Comparison of ENCODE assay signal across 17 cellular contexts in the genomic region with DNA sequence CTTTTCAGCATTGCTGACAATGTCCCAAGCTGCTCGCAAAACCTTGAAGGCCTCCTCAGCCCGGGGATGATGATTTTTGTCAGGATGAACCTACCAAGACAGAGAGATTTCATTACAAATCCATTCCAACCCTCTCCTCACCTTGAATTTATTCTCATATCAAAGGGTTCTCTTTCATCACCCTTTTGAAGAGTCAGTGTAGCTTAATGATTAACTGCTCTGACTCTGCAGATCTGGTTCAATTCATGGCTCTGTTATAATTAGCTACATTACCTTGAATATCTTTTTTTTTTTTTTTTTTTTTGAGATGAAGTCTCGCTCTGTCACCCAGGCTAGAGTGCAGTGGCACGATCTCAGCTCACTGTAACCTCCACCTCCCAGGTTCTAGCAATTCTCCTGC. TPM values are rescaled to one million over a fixed set of nuclear protein-coding genes. Genes with fewer than 3 reads are reported as not detected.
A peak's percentile ranks its signal among the peaks of the same experiment; 100 is the strongest.
DNase-seq lines count a peak whose midpoint lies in the region; ATAC-seq and TF ChIP-seq lines count a peak whose summit lies in the region.
"Had no signal": no experiment of that assay in that cellular context is flagged by ENCODE, and none has a peak within 500 bp of the region (broad histone marks: within the 10 kb centered on the region; RNA-seq: fewer than 3 reads in every experiment).

No MANE protein-coding gene starts in this region.

- peaks cover 6% of the 10 kb centered on the region; the same call in 1 of the 2 replicates for H4K20me1 ChIP-seq in OCI-LY7 (ENCODE audit: insufficient read depth, low read length)

- TF ChIP-seq CTCF in OCI-LY7 (conservative IDR thresholded peaks at IDR 0.05; ENCODE audit: low read length): no peak
- no peak for TF ChIP-seq CTCF in neural crest cell (conservative IDR thresholded peaks at IDR 0.05)

- no peaks in the 10 kb centered on the region for H3K9me2 ChIP-seq in OCI-LY7 (ENCODE audit: insufficient read depth, low read length)

- H3K4me3 Mint-ChIP-seq in activated CD4-positive, alpha-beta T cell treated with anti-CD3 and anti-CD28 coated beads, Interleukin-2, amount 10 ng/mL, durations not matched to agents 7 days and 5 days: no peak overlapping the region
- peak overlapping the region; percentile 3 for H3K4me3 Mint-ChIP-seq in neural crest cell
- H3K4me3 Mint-ChIP-seq: T-helper 2 cell treated with Interferon-gamma antibody and Interleukin-4, amounts not matched to agents 5 μg/mL and 100 μg/mL, for 36 hours had no signal

- H3K36me3 ChIP-seq in OCI-LY7 (ENCODE audit: insufficient read depth, low read length): peaks cover 84% of the 10 kb centered on the region
- H3K36me3 ChIP-seq in endocrine pancreas (ENCODE audit: control insufficient read depth, insufficient read depth, low read length): peaks cover 4% of the 10 kb centered on the region
- H3K36me3 ChIP-seq in H7 (replicated peaks; ENCODE audit: control insufficient read depth, insufficient read depth, low read length): peaks cover 32% of the 10 kb centered on the region
- H3K36me3 ChIP-seq: colonic mucosa had no signal

- H3K27me3 Mint-ChIP-seq in activated CD4-positive, alpha-beta T cell treated with anti-CD3 and anti-CD28 coated beads, Interleukin-2, amount 10 ng/mL, durations not matched to agents 7 days and 5 days: no peaks in the 10 kb centered on the region
- H3K27me3 Mint-ChIP-seq in neural crest cell (ENCODE audit: low read depth): no peaks in the 10 kb centered on the region

- H3K9me3 ChIP-seq in OCI-LY7 (ENCODE audit: low read length) (no peaks in the 10 kb centered on the region), endocrine pancreas (ENCODE audit: control insufficient read depth, low read length) (no peaks in the 10 kb centered on the region)
- H3K9me3 ChIP-seq: colonic mucosa had no signal

- no peak overlapping the region for H3K9ac ChIP-seq in endocrine pancreas (ENCODE audit: control insufficient read depth, insufficient read depth, low read length)

- H3K79me2 ChIP-seq in OCI-LY7 (ENCODE audit: insufficient read depth, low read depth, low read length): peaks cover 57% of the 10 kb centered on the region

- POLR2A ChIA-PET in activated CD4-positive, alpha-beta T cell treated with anti-CD3 and anti-CD28 coated beads, Interleukin-2, amount 10 ng/mL, durations not matched to agents 7 days and 5 days (lab: Charles Lee): no interaction called here
- POLR2A ChIA-PET in OCI-LY7 (lab: Charles Lee): interaction anchor here (0.6 to 1.3 kb wide), 5 partner anchors 76 to 1770 kb away, joined by 3 to 9 read pairs (median 4); a partner anchor contains a TSS

- no peak for ATAC-seq in GM21447 (IDR thresholded peaks at IDR 0.05; ENCODE audit: unreplicated experiment)
- ATAC-seq: HCT116, Panc1 had no signal

- no TSS peak for BruUV-seq in OCI-LY7 (replicated peaks; lab: Mats Ljungman, UMichigan)

- peaks cover 60% of the 10 kb centered on the region for H3K4me1 Mint-ChIP-seq in activated CD4-positive, alpha-beta T cell treated with anti-CD3 and anti-CD28 coated beads, Interleukin-2, amount 10 ng/mL, durations not matched to agents 7 days and 5 days
- peaks cover 42% of the 10 kb centered on the region for H3K4me1 Mint-ChIP-seq in neural crest cell

- H3K36me3 Mint-ChIP-seq in activated CD4-positive, alpha-beta T cell treated with anti-CD3 and anti-CD28 coated beads, Interleukin-2, amount 10 ng/mL, durations not matched to agents 7 days and 5 days (ENCODE audit: low read depth): peaks cover 55% of the 10 kb centered on the region
- peaks cover 16% of the 10 kb centered on the region for H3K36me3 Mint-ChIP-seq in neural crest cell (ENCODE audit: low read depth)

- H3K9me3 Mint-ChIP-seq in activated CD4-positive, alpha-beta T cell treated with anti-CD3 and anti-CD28 coated beads, Interleukin-2, amount 10 ng/mL, durations not matched to agents 7 days and 5 days: no peaks in the 10 kb centered on the region
- H3K9me3 Mint-ChIP-seq in neural crest cell: no peaks in the 10 kb centered on the region
- H3K9me3 Mint-ChIP-seq: T-helper 2 cell treated with Interferon-gamma antibody and Interleukin-4, amounts not matched to agents 5 μg/mL and 100 μg/mL, for 36 hours had no signal

- H3K4me1 ChIP-seq in OCI-LY7 (ENCODE audit: insufficient read depth, low read length, poor library complexity, severe bottlenecking) (peaks cover 47% of the 10 kb centered on the region), endocrine pancreas (ENCODE audit: control insufficient read depth, insufficient read depth, low read length) (peaks cover 9% of the 10 kb centered on the region)

- H3K27ac ChIP-seq in OCI-LY7 (ENCODE audit: low read depth, low read length, poor library complexity, severe bottlenecking): peak overlapping the region; percentile 12
- H3K27ac ChIP-seq: colonic mucosa, skin epidermis had no signal

- no peak overlapping the region for H2AFZ ChIP-seq in OCI-LY7 (ENCODE audit: low read length)

- H3K4me3 ChIP-seq in OCI-LY7 (ENCODE audit: low read depth, low read length, poor library complexity, severe bottlenecking) (no peak overlapping the region), endocrine pancreas (ENCODE audit: control insufficient read depth, insufficient read depth, low read length) (peak overlapping the region; percentile 10), H7 (ENCODE audit: insufficient read depth, low read depth, low read length) (no peak overlapping the region)
- H3K4me3 ChIP-seq: colonic mucosa, skin epidermis had no signal

- peak overlapping the region; percentile 71 for H3K27ac Mint-ChIP-seq in activated CD4-positive, alpha-beta T cell treated with anti-CD3 and anti-CD28 coated beads, Interleukin-2, amount 10 ng/mL, durations not matched to agents 7 days and 5 days
- H3K27ac Mint-ChIP-seq in neural crest cell (ENCODE audit: unreplicated experiment): no peak overlapping the region
- H3K27ac Mint-ChIP-seq: T-helper 2 cell treated with Interferon-gamma antibody and Interleukin-4, amounts not matched to agents 5 μg/mL and 100 μg/mL, for 36 hours had no signal

- 0 out of 2 replicates have a peak overlapping the region, but pooled peaks have one; percentile 7 for H3K4me2 ChIP-seq in OCI-LY7 (ENCODE audit: low read length)

- intact Hi-C loops in OCI-LY7 (cut with micrococcal nuclease; ENCODE audit: unreplicated experiment): no loop called here

- H3K27me3 ChIP-seq in endocrine pancreas (ENCODE audit: control insufficient read depth, insufficient read depth, low read length) (no peaks in the 10 kb centered on the region), H7 (ENCODE audit: control insufficient read depth, insufficient read depth, low read length) (no peaks in the 10 kb centered on the region)
- H3K27me3 ChIP-seq: colonic mucosa had no signal

- no peak for DNase-seq in activated CD4-positive, alpha-beta T cell treated with anti-CD3 and anti-CD28 coated beads, Interleukin-2, amount 10 ng/mL, durations not matched to agents 7 days and 5 days
- DNase-seq in activated CD4-positive, alpha-beta T cell treated with anti-CD3 and anti-CD28 coated beads, Interleukin-2, amount 50 U/mL, for 48 hours: no peak
- DNase-seq in OCI-LY7 (ENCODE audit: low spot score) (no peak), neural crest cell (ENCODE audit: low read depth, low spot score) (no peak), H7 (no peak), OCI-M2 (lab: John Stamatoyannopoulos, UW; ENCODE audit: unreplicated experiment) (no peak)
- DNase-seq: amygdala, colonic mucosa, Kasumi-1, NCI-H446 treated with DMSO at 0.1 percent for 48 hours, nucleus accumbens had no signal

- CTCF ChIA-PET in activated CD4-positive, alpha-beta T cell treated with anti-CD3 and anti-CD28 coated beads, Interleukin-2, amount 10 ng/mL, durations not matched to agents 7 days and 5 days (lab: Charles Lee): interaction anchor here (1.4 to 1.6 kb wide), 2 partner anchors 11 to 173 kb away, joined by 4 to 5 read pairs; no protein-coding TSS in a partner anchor
- CTCF ChIA-PET in OCI-LY7 (lab: Charles Lee; ENCODE audit: unreplicated experiment): interaction anchor here (0.6 kb wide), 2 partner anchors 76 to 82 kb away, joined by 3 to 4 read pairs; no protein-coding TSS in a partner anchor

RNA-seq across cellular contexts. Expression of a gene that starts 5.6 kb away (rescaled TPM):
- 10 to 100 TPM; 52.7 to 67.1 TPM for total RNA-seq in activated CD4-positive, alpha-beta T cell treated with anti-CD3 and anti-CD28 coated beads, Interleukin-2, amount 10 ng/mL, durations not matched to agents 7 days and 5 days
- total RNA-seq in OCI-LY7 (2014; rRNA removed; shearing (Covaris generic)): 13.4 and 20.0 TPM in 2 replicates
- total RNA-seq in OCI-LY7 (2022) (22.9 and 27.1 TPM in 2 replicates), neural crest cell (32.6 and 33.3 TPM in 2 replicates)
- total RNA-seq in H7 (2014; rRNA removed; shearing (Covaris generic)): 10.6 and 18.3 TPM in 2 replicates

RNA-seq across cellular contexts. Expression of a gene that starts 5.9 kb away (rescaled TPM):
- total RNA-seq in activated CD4-positive, alpha-beta T cell treated with anti-CD3 and anti-CD28 coated beads, Interleukin-2, amount 10 ng/mL, durations not matched to agents 7 days and 5 days: 100 to 1,000 TPM in 1 of 2 experiments, 10 to 100 TPM in 1; 87.5 to 102 TPM
- total RNA-seq in OCI-LY7 (2014; rRNA removed; shearing (Covaris generic)): 86.1 and 161 TPM in 2 replicates
- total RNA-seq in OCI-LY7 (2022) (85.5 and 92.0 TPM in 2 replicates), neural crest cell (121 and 123 TPM in 2 replicates)
- 99.1 and 119 TPM in 2 replicates for total RNA-seq in H7 (2014; rRNA removed; shearing (Covaris generic))

RNA-seq across cellular contexts. Expression of a gene that starts 6.0 kb away (rescaled TPM):
- 10 to 100 TPM; 32.6 to 35.8 TPM for total RNA-seq in activated CD4-positive, alpha-beta T cell treated with anti-CD3 and anti-CD28 coated beads, Interleukin-2, amount 10 ng/mL, durations not matched to agents 7 days and 5 days
- 50.8 and 60.9 TPM in 2 replicates for total RNA-seq in OCI-LY7 (2014; rRNA removed; shearing (Covaris generic))
- total RNA-seq in OCI-LY7 (2022) (52.3 and 59.3 TPM in 2 replicates), neural crest cell (35.3 and 40.3 TPM in 2 replicates)
- 30.1 and 35.1 TPM in 2 replicates for total RNA-seq in H7 (2014; rRNA removed; shearing (Covaris generic))

RNA-seq across cellular contexts. Expression of a gene that starts 19.3 kb away (rescaled TPM):
- total RNA-seq in activated CD4-positive, alpha-beta T cell treated with anti-CD3 and anti-CD28 coated beads, Interleukin-2, amount 10 ng/mL, durations not matched to agents 7 days and 5 days: not detected
- total RNA-seq in OCI-LY7 (2014; rRNA removed; shearing (Covaris generic)): not detected in 2 replicates
- total RNA-seq in OCI-LY7 (2022): not detected in 2 replicates
- total RNA-seq in neural crest cell: not detected in 2 replicates
- 1.1 and 1.4 TPM in 2 replicates for total RNA-seq in H7 (2014; rRNA removed; shearing (Covaris generic))
